Comparison of ENCODE assay signal across 2 cellular contexts in the genomic region with DNA sequence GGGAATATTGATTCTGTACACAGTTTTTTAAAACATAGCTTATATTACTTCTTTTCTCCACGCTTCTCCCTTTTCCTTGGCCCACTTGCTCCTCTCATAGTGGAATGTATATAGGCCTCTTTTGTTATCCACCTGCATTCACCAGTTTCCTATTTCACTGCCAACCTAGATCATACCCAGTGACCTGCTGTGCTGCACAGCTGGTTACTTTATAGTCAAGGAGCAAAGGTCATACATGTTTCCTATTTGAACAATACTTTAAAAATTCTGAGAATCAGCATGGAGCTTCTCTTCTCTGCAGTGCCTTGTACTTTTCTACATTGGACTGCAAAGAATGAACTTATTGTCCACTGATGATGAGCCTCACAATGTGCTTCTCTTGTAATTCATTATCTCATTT.
TF ChIP-seq lines count a peak whose summit lies in the region.

No MANE protein-coding gene starts in this region.

TF ChIP-seq in GM23338, 12 proteins besides CTCF, POLR2A, EP300 and RAD21 (continues in another document):
- no peak for TF ChIP-seq EZH2phosphoT487 (IDR thresholded peaks at IDR 0.05; ENCODE audit: unreplicated experiment)
- TF ChIP-seq, protein P1, sequence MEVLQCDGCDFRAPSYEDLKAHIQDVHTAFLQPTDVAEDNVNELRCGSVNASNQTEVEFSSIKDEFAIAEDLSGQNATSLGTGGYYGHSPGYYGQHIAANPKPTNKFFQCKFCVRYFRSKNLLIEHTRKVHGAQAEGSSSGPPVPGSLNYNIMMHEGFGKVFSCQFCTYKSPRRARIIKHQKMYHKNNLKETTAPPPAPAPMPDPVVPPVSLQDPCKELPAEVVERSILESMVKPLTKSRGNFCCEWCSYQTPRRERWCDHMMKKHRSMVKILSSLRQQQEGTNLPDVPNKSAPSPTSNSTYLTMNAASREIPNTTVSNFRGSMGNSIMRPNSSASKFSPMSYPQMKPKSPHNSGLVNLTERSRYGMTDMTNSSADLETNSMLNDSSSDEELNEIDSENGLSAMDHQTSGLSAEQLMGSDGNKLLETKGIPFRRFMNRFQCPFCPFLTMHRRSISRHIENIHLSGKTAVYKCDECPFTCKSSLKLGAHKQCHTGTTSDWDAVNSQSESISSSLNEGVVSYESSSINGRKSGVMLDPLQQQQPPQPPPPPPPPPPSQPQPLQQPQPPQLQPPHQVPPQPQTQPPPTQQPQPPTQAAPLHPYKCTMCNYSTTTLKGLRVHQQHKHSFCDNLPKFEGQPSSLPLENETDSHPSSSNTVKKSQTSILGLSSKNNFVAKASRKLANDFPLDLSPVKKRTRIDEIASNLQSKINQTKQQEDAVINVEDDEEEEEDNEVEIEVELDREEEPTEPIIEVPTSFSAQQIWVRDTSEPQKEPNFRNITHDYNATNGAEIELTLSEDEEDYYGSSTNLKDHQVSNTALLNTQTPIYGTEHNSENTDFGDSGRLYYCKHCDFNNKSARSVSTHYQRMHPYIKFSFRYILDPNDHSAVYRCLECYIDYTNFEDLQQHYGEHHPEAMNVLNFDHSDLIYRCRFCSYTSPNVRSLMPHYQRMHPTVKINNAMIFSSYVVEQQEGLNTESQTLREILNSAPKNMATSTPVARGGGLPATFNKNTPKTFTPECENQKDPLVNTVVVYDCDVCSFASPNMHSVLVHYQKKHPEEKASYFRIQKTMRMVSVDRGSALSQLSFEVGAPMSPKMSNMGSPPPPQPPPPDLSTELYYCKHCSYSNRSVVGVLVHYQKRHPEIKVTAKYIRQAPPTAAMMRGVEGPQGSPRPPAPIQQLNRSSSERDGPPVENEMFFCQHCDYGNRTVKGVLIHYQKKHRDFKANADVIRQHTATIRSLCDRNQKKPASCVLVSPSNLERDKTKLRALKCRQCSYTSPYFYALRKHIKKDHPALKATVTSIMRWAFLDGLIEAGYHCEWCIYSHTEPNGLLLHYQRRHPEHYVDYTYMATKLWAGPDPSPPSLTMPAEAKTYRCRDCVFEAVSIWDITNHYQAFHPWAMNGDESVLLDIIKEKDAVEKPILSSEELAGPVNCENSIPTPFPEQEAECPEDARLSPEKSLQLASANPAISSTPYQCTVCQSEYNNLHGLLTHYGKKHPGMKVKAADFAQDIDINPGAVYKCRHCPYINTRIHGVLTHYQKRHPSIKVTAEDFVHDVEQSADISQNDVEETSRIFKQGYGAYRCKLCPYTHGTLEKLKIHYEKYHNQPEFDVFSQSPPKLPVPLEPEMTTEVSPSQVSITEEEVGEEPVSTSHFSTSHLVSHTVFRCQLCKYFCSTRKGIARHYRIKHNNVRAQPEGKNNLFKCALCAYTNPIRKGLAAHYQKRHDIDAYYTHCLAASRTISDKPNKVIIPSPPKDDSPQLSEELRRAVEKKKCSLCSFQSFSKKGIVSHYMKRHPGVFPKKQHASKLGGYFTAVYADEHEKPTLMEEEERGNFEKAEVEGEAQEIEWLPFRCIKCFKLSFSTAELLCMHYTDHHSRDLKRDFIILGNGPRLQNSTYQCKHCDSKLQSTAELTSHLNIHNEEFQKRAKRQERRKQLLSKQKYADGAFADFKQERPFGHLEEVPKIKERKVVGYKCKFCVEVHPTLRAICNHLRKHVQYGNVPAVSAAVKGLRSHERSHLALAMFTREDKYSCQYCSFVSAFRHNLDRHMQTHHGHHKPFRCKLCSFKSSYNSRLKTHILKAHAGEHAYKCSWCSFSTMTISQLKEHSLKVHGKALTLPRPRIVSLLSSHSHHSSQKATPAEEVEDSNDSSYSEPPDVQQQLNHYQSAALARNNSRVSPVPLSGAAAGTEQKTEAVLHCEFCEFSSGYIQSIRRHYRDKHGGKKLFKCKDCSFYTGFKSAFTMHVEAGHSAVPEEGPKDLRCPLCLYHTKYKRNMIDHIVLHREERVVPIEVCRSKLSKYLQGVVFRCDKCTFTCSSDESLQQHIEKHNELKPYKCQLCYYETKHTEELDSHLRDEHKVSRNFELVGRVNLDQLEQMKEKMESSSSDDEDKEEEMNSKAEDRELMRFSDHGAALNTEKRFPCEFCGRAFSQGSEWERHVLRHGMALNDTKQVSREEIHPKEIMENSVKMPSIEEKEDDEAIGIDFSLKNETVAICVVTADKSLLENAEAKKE (CRISPR knock-in tag; IDR thresholded peaks at IDR 0.05), result no peak
- no peak for TF ChIP-seq ZNF114 (CRISPR knock-in tag; IDR thresholded peaks at IDR 0.05)
- TF ChIP-seq NANOG (IDR thresholded peaks at IDR 0.05; ENCODE audit: borderline replicate concordance), result no peak
- TF ChIP-seq, protein P2, sequence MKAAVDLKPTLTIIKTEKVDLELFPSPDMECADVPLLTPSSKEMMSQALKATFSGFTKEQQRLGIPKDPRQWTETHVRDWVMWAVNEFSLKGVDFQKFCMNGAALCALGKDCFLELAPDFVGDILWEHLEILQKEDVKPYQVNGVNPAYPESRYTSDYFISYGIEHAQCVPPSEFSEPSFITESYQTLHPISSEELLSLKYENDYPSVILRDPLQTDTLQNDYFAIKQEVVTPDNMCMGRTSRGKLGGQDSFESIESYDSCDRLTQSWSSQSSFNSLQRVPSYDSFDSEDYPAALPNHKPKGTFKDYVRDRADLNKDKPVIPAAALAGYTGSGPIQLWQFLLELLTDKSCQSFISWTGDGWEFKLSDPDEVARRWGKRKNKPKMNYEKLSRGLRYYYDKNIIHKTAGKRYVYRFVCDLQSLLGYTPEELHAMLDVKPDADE (IDR thresholded peaks at IDR 0.05), result no peak
- no peak for TF ChIP-seq EZH2 (IDR thresholded peaks at IDR 0.05; ENCODE audit: low read depth, unreplicated experiment)
- TF ChIP-seq STAT1 (IDR thresholded peaks at IDR 0.05; ENCODE audit: unreplicated experiment), result no peak
- TF ChIP-seq, protein P3, sequence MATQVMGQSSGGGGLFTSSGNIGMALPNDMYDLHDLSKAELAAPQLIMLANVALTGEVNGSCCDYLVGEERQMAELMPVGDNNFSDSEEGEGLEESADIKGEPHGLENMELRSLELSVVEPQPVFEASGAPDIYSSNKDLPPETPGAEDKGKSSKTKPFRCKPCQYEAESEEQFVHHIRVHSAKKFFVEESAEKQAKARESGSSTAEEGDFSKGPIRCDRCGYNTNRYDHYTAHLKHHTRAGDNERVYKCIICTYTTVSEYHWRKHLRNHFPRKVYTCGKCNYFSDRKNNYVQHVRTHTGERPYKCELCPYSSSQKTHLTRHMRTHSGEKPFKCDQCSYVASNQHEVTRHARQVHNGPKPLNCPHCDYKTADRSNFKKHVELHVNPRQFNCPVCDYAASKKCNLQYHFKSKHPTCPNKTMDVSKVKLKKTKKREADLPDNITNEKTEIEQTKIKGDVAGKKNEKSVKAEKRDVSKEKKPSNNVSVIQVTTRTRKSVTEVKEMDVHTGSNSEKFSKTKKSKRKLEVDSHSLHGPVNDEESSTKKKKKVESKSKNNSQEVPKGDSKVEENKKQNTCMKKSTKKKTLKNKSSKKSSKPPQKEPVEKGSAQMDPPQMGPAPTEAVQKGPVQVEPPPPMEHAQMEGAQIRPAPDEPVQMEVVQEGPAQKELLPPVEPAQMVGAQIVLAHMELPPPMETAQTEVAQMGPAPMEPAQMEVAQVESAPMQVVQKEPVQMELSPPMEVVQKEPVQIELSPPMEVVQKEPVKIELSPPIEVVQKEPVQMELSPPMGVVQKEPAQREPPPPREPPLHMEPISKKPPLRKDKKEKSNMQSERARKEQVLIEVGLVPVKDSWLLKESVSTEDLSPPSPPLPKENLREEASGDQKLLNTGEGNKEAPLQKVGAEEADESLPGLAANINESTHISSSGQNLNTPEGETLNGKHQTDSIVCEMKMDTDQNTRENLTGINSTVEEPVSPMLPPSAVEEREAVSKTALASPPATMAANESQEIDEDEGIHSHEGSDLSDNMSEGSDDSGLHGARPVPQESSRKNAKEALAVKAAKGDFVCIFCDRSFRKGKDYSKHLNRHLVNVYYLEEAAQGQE (IDR thresholded peaks at IDR 0.05; ENCODE audit: unreplicated experiment), result no peak
- TF ChIP-seq JUNB (IDR thresholded peaks at IDR 0.05; ENCODE audit: unreplicated experiment), result no peak
- no peak for TF ChIP-seq ZNF331 (CRISPR knock-in tag; IDR thresholded peaks at IDR 0.05; ENCODE audit: low read depth)

TF ChIP-seq in HepG2, 621 proteins besides CTCF, POLR2A, EP300 and RAD21 (continues in another document):
- TF ChIP-seq ZNF549 (CRISPR knock-in tag; IDR thresholded peaks at IDR 0.05) (no peak), HNF4A (CRISPR knock-in tag; IDR thresholded peaks at IDR 0.05) (peak; percentile 55), ZFP36 (IDR thresholded peaks at IDR 0.05; ENCODE audit: borderline replicate concordance, low read depth, low read length, partially characterized antibody) (no peak), SP4 (CRISPR knock-in tag; IDR thresholded peaks at IDR 0.05) (no peak), ZFP1 (CRISPR knock-in tag; IDR thresholded peaks at IDR 0.05) (peak; percentile 93; the same call in 1 of the 2 replicates), MTA3 (CRISPR knock-in tag; IDR thresholded peaks at IDR 0.05) (no peak), NR2F1 (CRISPR knock-in tag; IDR thresholded peaks at IDR 0.05) (0 out of 4 replicates have a peak, but pooled peaks of 1 of the 2 experiments have one; percentile 35), CREB3 (CRISPR knock-in tag; IDR thresholded peaks at IDR 0.05) (no peak), ZNF646 (CRISPR knock-in tag; IDR thresholded peaks at IDR 0.05) (no peak), CBX1 (IDR thresholded peaks at IDR 0.05; ENCODE audit: low read depth) (no peak), ZNF891 (CRISPR knock-in tag; IDR thresholded peaks at IDR 0.05) (no peak), MIXL1 (CRISPR knock-in tag; IDR thresholded peaks at IDR 0.05) (no peak), EHMT2 (IDR thresholded peaks at IDR 0.05; ENCODE audit: borderline replicate concordance, low read depth, low read length) (no peak), ZNF382 (CRISPR knock-in tag; IDR thresholded peaks at IDR 0.05; ENCODE audit: borderline replicate concordance) (no peak), SOX5 (CRISPR knock-in tag; IDR thresholded peaks at IDR 0.05; ENCODE audit: borderline replicate concordance) (peak; percentile 22; the same call in 1 of the 2 replicates), ZNF598 (CRISPR knock-in tag; IDR thresholded peaks at IDR 0.05; ENCODE audit: borderline replicate concordance) (no peak), MTF1 (CRISPR knock-in tag; IDR thresholded peaks at IDR 0.05) (no peak), ZKSCAN8 (CRISPR knock-in tag; IDR thresholded peaks at IDR 0.05; ENCODE audit: borderline replicate concordance) (no peak), ZNF12 (CRISPR knock-in tag; IDR thresholded peaks at IDR 0.05) (no peak), SOX13 (IDR thresholded peaks at IDR 0.05) (no peak), SOX13 (CRISPR knock-in tag; conservative IDR thresholded peaks at IDR 0.05 in 1 of 2, IDR thresholded peaks at IDR 0.05 in 1 of 2) (peak in 1 of 2 experiments; percentile 53; a peak in 1 of 4 replicates), CREM (IDR thresholded peaks at IDR 0.05) (no peak), CREM (CRISPR knock-in tag; IDR thresholded peaks at IDR 0.05) (no peak), ZNF780A (CRISPR knock-in tag; IDR thresholded peaks at IDR 0.05) (no peak)
- TF ChIP-seq, protein P4, sequence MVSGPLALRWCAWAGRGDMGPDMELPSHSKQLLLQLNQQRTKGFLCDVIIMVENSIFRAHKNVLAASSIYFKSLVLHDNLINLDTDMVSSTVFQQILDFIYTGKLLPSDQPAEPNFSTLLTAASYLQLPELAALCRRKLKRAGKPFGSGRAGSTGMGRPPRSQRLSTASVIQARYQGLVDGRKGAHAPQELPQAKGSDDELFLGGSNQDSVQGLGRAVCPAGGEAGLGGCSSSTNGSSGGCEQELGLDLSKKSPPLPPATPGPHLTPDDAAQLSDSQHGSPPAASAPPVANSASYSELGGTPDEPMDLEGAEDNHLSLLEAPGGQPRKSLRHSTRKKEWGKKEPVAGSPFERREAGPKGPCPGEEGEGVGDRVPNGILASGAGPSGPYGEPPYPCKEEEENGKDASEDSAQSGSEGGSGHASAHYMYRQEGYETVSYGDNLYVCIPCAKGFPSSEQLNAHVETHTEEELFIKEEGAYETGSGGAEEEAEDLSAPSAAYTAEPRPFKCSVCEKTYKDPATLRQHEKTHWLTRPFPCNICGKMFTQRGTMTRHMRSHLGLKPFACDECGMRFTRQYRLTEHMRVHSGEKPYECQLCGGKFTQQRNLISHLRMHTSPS (CRISPR knock-in tag; IDR thresholded peaks at IDR 0.05; ENCODE audit: low read depth), result no peak
